11 cellular contexts compared by ENCODE assay signal in genomic region chr17:71975331-71975801, GRCh38.
DNase-seq lines count a peak whose midpoint lies in the region; ATAC-seq and TF ChIP-seq lines count a peak whose summit lies in the region.
"Had no signal": no experiment of that assay in that cellular context is flagged by ENCODE, and none has a peak within 500 bp of the region (broad histone marks: within the 10 kb centered on the region; RNA-seq: fewer than 3 reads in every experiment).

No MANE protein-coding gene starts in this region.

- no peaks in the 10 kb centered on the region for H3K36me3 ChIP-seq in left lung

- intact Hi-C loops in left lung (cut with DNase I), result no loop called here
- intact Hi-C loops in natural killer cell (cut with micrococcal nuclease), result no loop called here

- no peaks in the 10 kb centered on the region for H3K27me3 Mint-ChIP-seq in natural killer cell (ENCODE audit: low read depth in 2 of 2)
- H3K27me3 Mint-ChIP-seq: activated B cell treated with CpG ODN at 0.5 μM for 24 hours, IgD-negative memory B cell had no signal

- H3K4me1 Mint-ChIP-seq in natural killer cell, result no peaks in the 10 kb centered on the region
- H3K4me1 Mint-ChIP-seq: activated B cell treated with CpG ODN at 0.5 μM for 24 hours, IgD-negative memory B cell had no signal

- H3K9me3 Mint-ChIP-seq in natural killer cell, result peaks cover 0 to 2% of the 10 kb centered on the region in 2 donors
- H3K9me3 Mint-ChIP-seq: activated B cell treated with CpG ODN at 0.5 μM for 24 hours had no signal

- in situ Hi-C loops in GM13977 (cut with MboI; ENCODE audit: low pct_unique_long_range_greater_than_20kb, low sequenced_read_pairs, unreplicated experiment), result no loop called here

- H3K4me3 Mint-ChIP-seq in natural killer cell, result no peak overlapping the region
- H3K4me3 Mint-ChIP-seq: activated B cell treated with CpG ODN at 0.5 μM for 24 hours, IgD-negative memory B cell had no signal

- no peaks in the 10 kb centered on the region for H3K27me3 ChIP-seq in left lung

- H3K27ac ChIP-seq in left lung (peak overlapping the region; percentile 37 to 59), temporal lobe (ENCODE audit: low read depth, low read length) (peak overlapping the region; percentile 77)

- ATAC-seq in left lung (peak; percentile 76), natural killer cell (no peak), GM18519 (IDR thresholded peaks at IDR 0.05; ENCODE audit: low FRiP score, unreplicated experiment) (no peak)

- H3K4me3 ChIP-seq in left lung, result no peak overlapping the region

- TF ChIP-seq CTCF in left lung (IDR thresholded peaks at IDR 0.05) (no peak), GM13977 (IDR thresholded peaks at IDR 0.05; ENCODE audit: extremely low read depth, insufficient read depth, missing control alignments) (no peak), natural killer cell (IDR thresholded peaks at IDR 0.05) (no peak)

- DNase-seq in HS-5 (ENCODE audit: low read depth) (peak; percentile 10), cerebellum (ENCODE audit: low spot score) (peak; percentile 8), left lung (peak in 1 of 2 donors; percentile 34), GM13977 (ENCODE audit: low spot score) (no peak), natural killer cell (no peak)
- no peak for DNase-seq in activated CD4-positive, alpha-beta T cell treated with anti-CD3 and anti-CD28 coated beads for 48 hours
- DNase-seq: activated B cell treated with CpG ODN at 0.5 μM for 24 hours; stimulated activated CD8-positive, alpha-beta memory T cell treated with anti-CD3 and anti-CD28 coated beads, Interleukin-4, amount 100 ng/mL, for 48 hours had no signal

- no peaks in the 10 kb centered on the region for H3K4me1 ChIP-seq in left lung

- no peak overlapping the region for H3K27ac Mint-ChIP-seq in natural killer cell
- H3K27ac Mint-ChIP-seq: activated B cell treated with CpG ODN at 0.5 μM for 24 hours, IgD-negative memory B cell had no signal

- H3K36me3 Mint-ChIP-seq in natural killer cell, result no peaks in the 10 kb centered on the region

- H3K9me3 ChIP-seq in left lung, result peaks cover 0 to 6% of the 10 kb centered on the region in 2 donors

Comparison
In these comparisons a context has a peak if more than half of its experiments do, and no peak if none do; other contexts are left out.
1. DNase-seq: peak in HS-5 (single experiment) and cerebellum (single experiment); none in GM13977 (single experiment), activated CD4-positive, alpha-beta T cell treated with anti-CD3 and anti-CD28 coated beads for 48 hours (single experiment) and natural killer cell (single experiment).